ENCODE assay signal across 14 cellular contexts in genomic region chr2:96525211-96525507, GRCh38. TPM values are rescaled to one million over a fixed set of nuclear protein-coding genes. Genes with fewer than 3 reads are reported as not detected.
"Had no signal": no experiment of that assay in that cellular context is flagged by ENCODE, and none has a peak within 500 bp of the region (broad histone marks: within the 10 kb centered on the region; RNA-seq: fewer than 3 reads in every experiment).

No MANE protein-coding gene starts in this region.

- H3K27me3 ChIP-seq: left lung, right atrium auricular region, tibial nerve had no signal

- H3K27ac ChIP-seq: left lung, right atrium auricular region, tibial nerve had no signal

- FAIRE-seq: frontal cortex, keratinocyte had no signal

- DNase-seq: activated naive CD4-positive, alpha-beta T cell treated with anti-CD3 and anti-CD28 coated beads, Interleukin-2, amount 50 U/mL, for 16 hours; central memory CD4-positive, alpha-beta T cell; cortex of kidney; effector CD8-positive, alpha-beta T cell; natural killer cell; stimulated activated naive B cell treated with anti-CD40 and anti-IgM and Interleukin-4, amounts not matched to agents 10 μg/mL and 1 μg/mL and 100 μg/mL, for 72 hours had no signal

- H3K9me3 ChIP-seq: left lung, right atrium auricular region, tibial nerve had no signal

- H3K4me3 Mint-ChIP-seq: stimulated activated naive B cell treated with anti-CD40 and anti-IgM and Interleukin-4, amounts not matched to agents 10 μg/mL and 1 μg/mL and 100 μg/mL, for 72 hours had no signal

- H3K27ac Mint-ChIP-seq: natural killer cell; stimulated activated naive B cell treated with anti-CD40 and anti-IgM and Interleukin-4, amounts not matched to agents 10 μg/mL and 1 μg/mL and 100 μg/mL, for 72 hours had no signal

- H3K36me3 Mint-ChIP-seq: natural killer cell; stimulated activated naive B cell treated with anti-CD40 and anti-IgM and Interleukin-4, amounts not matched to agents 10 μg/mL and 1 μg/mL and 100 μg/mL, for 72 hours had no signal

- ATAC-seq: left lung; natural killer cell; SK-N-SH treated with all-trans-retinoic acid at 6 μM for 48 hours; stimulated activated naive B cell treated with anti-CD40 and anti-IgM and Interleukin-4, amounts not matched to agents 10 μg/mL and 1 μg/mL and 100 μg/mL, for 72 hours had no signal

- H3K9me3 Mint-ChIP-seq: natural killer cell; stimulated activated naive B cell treated with anti-CD40 and anti-IgM and Interleukin-4, amounts not matched to agents 10 μg/mL and 1 μg/mL and 100 μg/mL, for 72 hours had no signal

RNA-seq across cellular contexts. Expression of gene NEURL3, which starts 20.0 kb away (rescaled TPM):
- total RNA-seq: fibroblast of lung, frontal cortex, natural killer cell, right atrium auricular region, smooth muscle cell had no signal
